23 cellular contexts compared by ENCODE assay signal in genomic region chr13:34900288-34900739, GRCh38. TPM values are rescaled to one million over a fixed set of nuclear protein-coding genes. Genes with fewer than 3 reads are reported as not detected.
DNase-seq lines count a peak whose midpoint lies in the region; ATAC-seq and TF ChIP-seq lines count a peak whose summit lies in the region.
"Had no signal": no experiment of that assay in that cellular context is flagged by ENCODE, and none has a peak within 500 bp of the region (broad histone marks: within the 10 kb centered on the region; RNA-seq: fewer than 3 reads in every experiment).

No MANE protein-coding gene starts in this region.

- H3K9me3 ChIP-seq in HUES48 (ENCODE audit: control insufficient read depth, insufficient read depth, low read length): no peaks in the 10 kb centered on the region
- no peaks in the 10 kb centered on the region for H3K9me3 ChIP-seq in endodermal cell (ENCODE audit: control insufficient read depth, low read length)
- no peaks in the 10 kb centered on the region for H3K9me3 ChIP-seq in iPS-18a (ENCODE audit: control insufficient read depth, low read depth, low read length)

- H3K4me1 Mint-ChIP-seq in endodermal cell: peaks cover 32% of the 10 kb centered on the region

- H3K27ac Mint-ChIP-seq in endodermal cell: no peak overlapping the region

- no peak for ATAC-seq in GM21529 (IDR thresholded peaks at IDR 0.05; ENCODE audit: unreplicated experiment)
- ATAC-seq: Panc1 had no signal

- H3K4me1 ChIP-seq in HUES48 (ENCODE audit: control insufficient read depth, insufficient read depth, low read length) (peaks cover 44% of the 10 kb centered on the region), endodermal cell (ENCODE audit: control insufficient read depth, insufficient read depth, low read length) (no peaks in the 10 kb centered on the region), iPS-18a (ENCODE audit: control insufficient read depth, low read depth, low read length) (peaks cover 49% of the 10 kb centered on the region)

- no peaks in the 10 kb centered on the region for H3K36me3 Mint-ChIP-seq in endodermal cell (ENCODE audit: low read depth)

- peak overlapping the region; percentile 33; the same call in 1 of the 2 replicates for H3K4me3 ChIP-seq in HUES48 (ENCODE audit: low read depth, low read length)
- no peak overlapping the region for H3K4me3 ChIP-seq in endodermal cell (ENCODE audit: low read length)
- H3K4me3 ChIP-seq in iPS-18a (ENCODE audit: low read length): peak overlapping the region; percentile 18

- no peak for TF ChIP-seq CTCF in endodermal cell (conservative IDR thresholded peaks at IDR 0.05)

- 11 to 29% methylated on average over 2 of the region's 2 CpGs for WGBS in endodermal cell (ENCODE audit: insufficient coverage in 1 of 2, insufficient read length in 1 of 2), 2 experiments

- H3K36me3 ChIP-seq in HUES48 (ENCODE audit: control insufficient read depth, insufficient read depth, low read length) (no peaks in the 10 kb centered on the region), endodermal cell (ENCODE audit: control insufficient read depth, insufficient read depth, low read length) (no peaks in the 10 kb centered on the region), iPS-18a (ENCODE audit: control insufficient read depth, low read depth, low read length) (no peaks in the 10 kb centered on the region)

- H3K27ac ChIP-seq in HUES48 (ENCODE audit: low read depth, low read length) (peak overlapping the region; percentile 93), endodermal cell (ENCODE audit: low read depth, low read length) (no peak overlapping the region), iPS-18a (ENCODE audit: low read length) (peak overlapping the region; percentile 73)
- H3K27ac ChIP-seq: RWPE1 had no signal

- no peak overlapping the region for H3K4me3 Mint-ChIP-seq in endodermal cell

- no peaks in the 10 kb centered on the region for H3K27me3 ChIP-seq in HUES48 (ENCODE audit: control insufficient read depth, insufficient read depth, low read length)
- H3K27me3 ChIP-seq in endodermal cell (ENCODE audit: control insufficient read depth, insufficient read depth, low read length, poor library complexity, severe bottlenecking): no peaks in the 10 kb centered on the region
- no peaks in the 10 kb centered on the region for H3K27me3 ChIP-seq in iPS-18a (ENCODE audit: control insufficient read depth, insufficient read depth, low read length)

- no peaks in the 10 kb centered on the region for H3K27me3 Mint-ChIP-seq in endodermal cell (ENCODE audit: insufficient read depth)

- H3K9ac ChIP-seq in HUES48 (ENCODE audit: low read depth, low read length) (peak overlapping the region; percentile 28; the same call in 1 of the 2 replicates), endodermal cell (ENCODE audit: extremely low read depth, low read length, poor library complexity, severe bottlenecking) (no peak overlapping the region), iPS-18a (ENCODE audit: low read length) (peak overlapping the region; percentile 34)

- peak; percentile 84 for DNase-seq in ELF-1 (ENCODE audit: low read depth, low spot score)
- peak; percentile 72 for DNase-seq in endodermal cell
- DNase-seq in COR-L47 (lab: John Stamatoyannopoulos, UW): no peak
- DNase-seq in putamen (ENCODE audit: low spot score): no peak
- no peak for DNase-seq in superior temporal gyrus (ENCODE audit: extremely low spot score)
- DNase-seq: 8988T, ACHN, GOT3, KBM-7, NCI-H1105 treated with DMSO at 0.1 percent for 48 hours, NCI-H146, NCI-H1930, NCI-H2107, NCI-H226, NCI-H510A, NCI-H69, SHP77 treated with DMSO at 0.1 percent for 48 hours had no signal

- no peaks in the 10 kb centered on the region for H3K9me3 Mint-ChIP-seq in endodermal cell

RNA-seq across cellular contexts. Expression of gene NBEA, which starts 41.8 kb away (rescaled TPM):
- total RNA-seq in endodermal cell: 10 to 100 TPM; 15.2 to 15.9 TPM
- 16.0 TPM for polyA plus RNA-seq in endodermal cell (2013, experiment 1 of 2)
- polyA plus RNA-seq in endodermal cell (2013, experiment 2 of 2): 15.5 TPM
- total RNA-seq: HT-29 had no signal

Comparison
In these comparisons a context has a peak if more than half of its experiments do, and no peak if none do; other contexts are left out.
1. DNase-seq: peak in ELF-1 (single experiment) and endodermal cell (single experiment); none in COR-L47 (single experiment), putamen (single experiment) and superior temporal gyrus (single experiment).